15 cellular contexts compared by ENCODE assay signal in genomic region chr9:124960409-124960752, GRCh38.
"Had no signal": no experiment of that assay in that cellular context is flagged by ENCODE, and none has a peak within 500 bp of the region (broad histone marks: within the 10 kb centered on the region; RNA-seq: fewer than 3 reads in every experiment).

No MANE protein-coding gene starts in this region.

- H3K27me3 ChIP-seq: gastrocnemius medialis, heart right ventricle, upper lobe of left lung had no signal

- H3K4me3 ChIP-seq: gastrocnemius medialis, heart right ventricle, upper lobe of left lung had no signal

- ATAC-seq: activated CD4-positive, CD25-positive, alpha-beta regulatory T cell treated with anti-CD3 and anti-CD28 coated beads, Interleukin-2, amount 50 U/mL, for 24 hours; activated CD8-positive, alpha-beta memory T cell treated with anti-CD3 and anti-CD28 coated beads, Interleukin-2, amount 10 ng/mL, durations not matched to agents 7 days and 5 days; gastrocnemius medialis; heart right ventricle; left ventricle myocardium superior; T-helper 17 cell had no signal

- FAIRE-seq: colon, TTC549 had no signal

- DNase-seq: activated CD4-positive, alpha-beta T cell treated with anti-CD3 and anti-CD28 coated beads, Interleukin-2, amount 50 U/mL, for 4 hours; activated CD8-positive, alpha-beta memory T cell treated with anti-CD3 and anti-CD28 coated beads, Interleukin-2, amount 10 ng/mL, durations not matched to agents 7 days and 5 days; activated effector memory CD4-positive, alpha-beta T cell treated with anti-CD3 and anti-CD28 coated beads, Interleukin-2, amount 50 U/mL, for 16 hours; activated T-cell treated with anti-CD3 and anti-CD28 coated beads, Interleukin-2, amount 50 U/mL, for 24 hours; effector CD4-positive, alpha-beta T cell; gastrocnemius medialis; heart right ventricle; left ventricle myocardium superior; nephron progenitor cell; stimulated activated CD4-positive, alpha-beta T cell treated with anti-CD3 and anti-CD28 coated beads, Interleukin-2, amount 100 ng/mL, for 48 hours; T-helper 17 cell; upper lobe of left lung had no signal

- H3K36me3 ChIP-seq: gastrocnemius medialis, heart right ventricle, upper lobe of left lung had no signal
